ENCODE assay signal across 1 cellular context in genomic region chr11:88335284-88335683, GRCh38.
TF ChIP-seq lines count a peak whose summit lies in the region.

No MANE protein-coding gene starts in this region.

TF ChIP-seq in K562, 482 proteins besides CTCF, POLR2A, EP300 and RAD21 (continued from another document):
- TF ChIP-seq, protein P1, sequence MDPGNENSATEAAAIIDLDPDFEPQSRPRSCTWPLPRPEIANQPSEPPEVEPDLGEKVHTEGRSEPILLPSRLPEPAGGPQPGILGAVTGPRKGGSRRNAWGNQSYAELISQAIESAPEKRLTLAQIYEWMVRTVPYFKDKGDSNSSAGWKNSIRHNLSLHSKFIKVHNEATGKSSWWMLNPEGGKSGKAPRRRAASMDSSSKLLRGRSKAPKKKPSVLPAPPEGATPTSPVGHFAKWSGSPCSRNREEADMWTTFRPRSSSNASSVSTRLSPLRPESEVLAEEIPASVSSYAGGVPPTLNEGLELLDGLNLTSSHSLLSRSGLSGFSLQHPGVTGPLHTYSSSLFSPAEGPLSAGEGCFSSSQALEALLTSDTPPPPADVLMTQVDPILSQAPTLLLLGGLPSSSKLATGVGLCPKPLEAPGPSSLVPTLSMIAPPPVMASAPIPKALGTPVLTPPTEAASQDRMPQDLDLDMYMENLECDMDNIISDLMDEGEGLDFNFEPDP (CRISPR knock-in tag; IDR thresholded peaks at IDR 0.05) = no peak
- no peak for TF ChIP-seq TRIM28 (IDR thresholded peaks at IDR 0.05)
- TF ChIP-seq RFX5 (IDR thresholded peaks at IDR 0.05; ENCODE audit: low read depth, low read length) = no peak
- no peak for TF ChIP-seq ETV1 (tag; conservative IDR thresholded peaks at IDR 0.05; ENCODE audit: low read depth)
- TF ChIP-seq, protein P2, sequence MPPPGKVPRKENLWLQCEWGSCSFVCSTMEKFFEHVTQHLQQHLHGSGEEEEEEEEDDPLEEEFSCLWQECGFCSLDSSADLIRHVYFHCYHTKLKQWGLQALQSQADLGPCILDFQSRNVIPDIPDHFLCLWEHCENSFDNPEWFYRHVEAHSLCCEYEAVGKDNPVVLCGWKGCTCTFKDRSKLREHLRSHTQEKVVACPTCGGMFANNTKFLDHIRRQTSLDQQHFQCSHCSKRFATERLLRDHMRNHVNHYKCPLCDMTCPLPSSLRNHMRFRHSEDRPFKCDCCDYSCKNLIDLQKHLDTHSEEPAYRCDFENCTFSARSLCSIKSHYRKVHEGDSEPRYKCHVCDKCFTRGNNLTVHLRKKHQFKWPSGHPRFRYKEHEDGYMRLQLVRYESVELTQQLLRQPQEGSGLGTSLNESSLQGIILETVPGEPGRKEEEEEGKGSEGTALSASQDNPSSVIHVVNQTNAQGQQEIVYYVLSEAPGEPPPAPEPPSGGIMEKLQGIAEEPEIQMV (tag; conservative IDR thresholded peaks at IDR 0.05; ENCODE audit: low read depth) = no peak
- TF ChIP-seq, protein P3, sequence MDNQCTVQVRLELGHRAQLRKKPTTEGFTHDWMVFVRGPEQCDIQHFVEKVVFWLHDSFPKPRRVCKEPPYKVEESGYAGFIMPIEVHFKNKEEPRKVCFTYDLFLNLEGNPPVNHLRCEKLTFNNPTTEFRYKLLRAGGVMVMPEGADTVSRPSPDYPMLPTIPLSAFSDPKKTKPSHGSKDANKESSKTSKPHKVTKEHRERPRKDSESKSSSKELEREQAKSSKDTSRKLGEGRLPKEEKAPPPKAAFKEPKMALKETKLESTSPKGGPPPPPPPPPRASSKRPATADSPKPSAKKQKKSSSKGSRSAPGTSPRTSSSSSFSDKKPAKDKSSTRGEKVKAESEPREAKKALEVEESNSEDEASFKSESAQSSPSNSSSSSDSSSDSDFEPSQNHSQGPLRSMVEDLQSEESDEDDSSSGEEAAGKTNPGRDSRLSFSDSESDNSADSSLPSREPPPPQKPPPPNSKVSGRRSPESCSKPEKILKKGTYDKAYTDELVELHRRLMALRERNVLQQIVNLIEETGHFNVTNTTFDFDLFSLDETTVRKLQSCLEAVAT (IDR thresholded peaks at IDR 0.05) = 0 out of 4 replicates have a peak, but pooled peaks of 1 of the 2 experiments have one; percentile 19
- no peak for TF ChIP-seq SMARCC2 (IDR thresholded peaks at IDR 0.05; ENCODE audit: low read depth)
- TF ChIP-seq, protein P4, sequence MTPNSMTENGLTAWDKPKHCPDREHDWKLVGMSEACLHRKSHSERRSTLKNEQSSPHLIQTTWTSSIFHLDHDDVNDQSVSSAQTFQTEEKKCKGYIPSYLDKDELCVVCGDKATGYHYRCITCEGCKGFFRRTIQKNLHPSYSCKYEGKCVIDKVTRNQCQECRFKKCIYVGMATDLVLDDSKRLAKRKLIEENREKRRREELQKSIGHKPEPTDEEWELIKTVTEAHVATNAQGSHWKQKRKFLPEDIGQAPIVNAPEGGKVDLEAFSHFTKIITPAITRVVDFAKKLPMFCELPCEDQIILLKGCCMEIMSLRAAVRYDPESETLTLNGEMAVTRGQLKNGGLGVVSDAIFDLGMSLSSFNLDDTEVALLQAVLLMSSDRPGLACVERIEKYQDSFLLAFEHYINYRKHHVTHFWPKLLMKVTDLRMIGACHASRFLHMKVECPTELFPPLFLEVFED (CRISPR knock-in tag; conservative IDR thresholded peaks at IDR 0.05) = 0 out of 2 replicates have a peak, but pooled peaks have one; percentile 18
- TF ChIP-seq ZNF3 (CRISPR knock-in tag; IDR thresholded peaks at IDR 0.05) = 0 out of 2 replicates have a peak, but pooled peaks have one; percentile 40
- no peak for TF ChIP-seq ZC3H4 (CRISPR knock-in tag; IDR thresholded peaks at IDR 0.05; ENCODE audit: borderline replicate concordance)
- no peak for TF ChIP-seq ZNF778 (CRISPR knock-in tag; IDR thresholded peaks at IDR 0.05)
- TF ChIP-seq MYC (IDR thresholded peaks at IDR 0.05; ENCODE audit: low read depth, low read length) = 0 out of 2 replicates have a peak, but pooled peaks have one; percentile 8
- TF ChIP-seq MYC (CRISPR knock-in tag; IDR thresholded peaks at IDR 0.05; ENCODE audit: borderline replicate concordance, low read depth) = no peak
- TF ChIP-seq DPF2 (IDR thresholded peaks at IDR 0.05) = no peak
- no peak for TF ChIP-seq EHMT2 (IDR thresholded peaks at IDR 0.05)
- TF ChIP-seq BACH1 (tag; IDR thresholded peaks at IDR 0.05) = no peak
- peak; percentile 19 for TF ChIP-seq RBM25 (IDR thresholded peaks at IDR 0.05; ENCODE audit: low read depth, low read length, severe bottlenecking)
- TF ChIP-seq KLF10 (CRISPR knock-in tag; IDR thresholded peaks at IDR 0.05) = no peak
- TF ChIP-seq SREBF1 (IDR thresholded peaks at IDR 0.05; ENCODE audit: borderline replicate concordance, low read depth, low read length) = no peak
- TF ChIP-seq SMARCA5 (IDR thresholded peaks at IDR 0.05) = 0 out of 2 replicates have a peak, but pooled peaks have one; percentile 27
